Comparison of ENCODE assay signal across 8 cellular contexts in genomic region chr16:30067584-30067916, GRCh38. TPM values are rescaled to one million over a fixed set of nuclear protein-coding genes. Genes with fewer than 3 reads are reported as not detected.
DNase-seq lines count a peak whose midpoint lies in the region; ATAC-seq, FAIRE-seq and TF ChIP-seq lines count a peak whose summit lies in the region.
"Had no signal": no experiment of that assay in that cellular context is flagged by ENCODE, and none has a peak within 500 bp of the region (broad histone marks: within the 10 kb centered on the region; RNA-seq: fewer than 3 reads in every experiment).

No MANE protein-coding gene starts in this region.

- peaks cover 32% of the 10 kb centered on the region for H3K4me1 Mint-ChIP-seq in activated CD8-positive, alpha-beta T cell treated with anti-CD3 and anti-CD28 coated beads for 36 hours (ENCODE audit: low read depth)

- POLR2A ChIA-PET in activated CD8-positive, alpha-beta T cell treated with anti-CD3 and anti-CD28 coated beads for 36 hours (lab: Charles Lee), result interaction anchor here (0.6 to 6.3 kb wide), 6 partner anchors 10 to 665 kb away, joined by 4 to 83 read pairs (median 14); partner anchors contain the start of genes MAPK3, PPP4C and TBX6

- H3K27ac Mint-ChIP-seq in activated CD8-positive, alpha-beta T cell treated with anti-CD3 and anti-CD28 coated beads for 36 hours, result peak overlapping the region; percentile 100

- H3K4me3 Mint-ChIP-seq in activated CD8-positive, alpha-beta T cell treated with anti-CD3 and anti-CD28 coated beads for 36 hours, result peak overlapping the region; percentile 91

- peaks cover 81% of the 10 kb centered on the region for H3K36me3 Mint-ChIP-seq in activated CD8-positive, alpha-beta T cell treated with anti-CD3 and anti-CD28 coated beads for 36 hours (ENCODE audit: low read depth)

- no peaks in the 10 kb centered on the region for H3K27me3 ChIP-seq in HL-60 (ENCODE audit: insufficient read depth, poor library complexity, severe bottlenecking)
- H3K27me3 ChIP-seq in spleen (replicated peaks in 1 of 7), result no peaks in the 10 kb centered on the region

- no peak overlapping the region; the same call in 1 of the 2 replicates for H3K27ac ChIP-seq in HL-60 (replicated peaks)
- peak overlapping the region in 7 of 8 donors; percentile 27 to 100 (median 98) for H3K27ac ChIP-seq in spleen

- H3K27me3 Mint-ChIP-seq in activated CD8-positive, alpha-beta T cell treated with anti-CD3 and anti-CD28 coated beads for 36 hours, result no peaks in the 10 kb centered on the region

- H3K4me3 ChIP-seq in HL-60 (replicated peaks; ENCODE audit: insufficient read depth, low read length), result peak overlapping the region; percentile 98
- peak overlapping the region; percentile 92 for H3K4me3 ChIP-seq in fibroblast of villous mesenchyme (ENCODE audit: low read depth, low read length)
- H3K4me3 ChIP-seq in spleen, result peak overlapping the region in 6 of 8 donors; percentile 65 to 99 (median 90)

- WGBS in spleen, 5 donors, result 77 to 87% (median 81%) methylated on average over 6 of the region's 6 CpGs

- DNase-seq in HL-60 (ENCODE audit: low read depth in 1 of 2, low spot score in 1 of 2) (no peak), fibroblast of villous mesenchyme (ENCODE audit: low read depth) (no peak), spleen (no peak), urothelium cell line (ENCODE audit: low spot score) (no peak)
- no peak for DNase-seq in activated CD8-positive, alpha-beta T cell treated with anti-CD3 and anti-CD28 coated beads for 36 hours
- DNase-seq: KBM-7 had no signal

- CTCF ChIA-PET in activated CD8-positive, alpha-beta T cell treated with anti-CD3 and anti-CD28 coated beads for 36 hours (lab: Charles Lee), result interaction anchor here (1.4 to 3.2 kb wide), 6 partner anchors 9 to 35 kb away, joined by 3 to 14 read pairs (median 5); partner anchors contain the start of gene TBX6

- TF ChIP-seq POLR2A in spleen (IDR thresholded peaks at IDR 0.05), result no peak

- no peak for FAIRE-seq in urothelium cell line (lab: Jason Lieb, UNC)

- H3K36me3 ChIP-seq in spleen, result peaks cover 10 to 60% (median 57%) of the 10 kb centered on the region in 6 donors

- no peak for TF ChIP-seq CTCF in HL-60 (IDR thresholded peaks at IDR 0.05; ENCODE audit: insufficient read depth, low read length)
- TF ChIP-seq CTCF in activated CD8-positive, alpha-beta T cell treated with anti-CD3 and anti-CD28 coated beads for 36 hours (IDR thresholded peaks at IDR 0.05), result no peak
- TF ChIP-seq CTCF in fibroblast of villous mesenchyme (IDR thresholded peaks at IDR 0.05; ENCODE audit: insufficient read depth, low read depth, low read length), result no peak
- TF ChIP-seq CTCF in spleen (IDR thresholded peaks at IDR 0.05 in 8 of 11, conservative IDR thresholded peaks at IDR 0.05 in 3 of 11), result no peak

- intact Hi-C loops in activated CD8-positive, alpha-beta T cell treated with anti-CD3 and anti-CD28 coated beads for 36 hours (cut with micrococcal nuclease), result loop anchor here (10.0 kb wide), 1 partner anchor 307 kb away; the partner anchor contains the start of genes MYL11 and TBC1D10B
- intact Hi-C loops in spleen (cut with DNase I; ENCODE audit: low total_unique reads), result no loop called here

- H3K9me3 ChIP-seq in spleen, result no peaks in the 10 kb centered on the region

- H3K4me1 ChIP-seq in spleen, result peaks cover 33 to 78% (median 62%) of the 10 kb centered on the region in 6 donors

- H3K9me3 Mint-ChIP-seq in activated CD8-positive, alpha-beta T cell treated with anti-CD3 and anti-CD28 coated beads for 36 hours, result no peaks in the 10 kb centered on the region

- no peak for ATAC-seq in activated CD8-positive, alpha-beta T cell treated with anti-CD3 and anti-CD28 coated beads for 36 hours
- no peak for ATAC-seq in HG03095 (IDR thresholded peaks at IDR 0.05; ENCODE audit: unreplicated experiment)
- no peak for ATAC-seq in HG02623 (IDR thresholded peaks at IDR 0.05; ENCODE audit: unreplicated experiment)

RNA-seq across cellular contexts. Expression of gene ALDOA, which starts 2.0 kb away (rescaled TPM):
- total RNA-seq in activated CD8-positive, alpha-beta T cell treated with anti-CD3 and anti-CD28 coated beads for 36 hours, result 1,000 to 10,000 TPM; 3,042 to 3,081 TPM
- total RNA-seq in fibroblast of villous mesenchyme (545 and 622 TPM in 2 replicates), spleen (100 to 1,000 TPM; 579 to 880 (median 622) TPM)
- polyA plus RNA-seq in spleen, result 100 to 1,000 TPM; 424 to 551 (median 496) TPM

RNA-seq across cellular contexts. Expression of gene PPP4C, which starts 8.2 kb away (rescaled TPM):
- total RNA-seq in activated CD8-positive, alpha-beta T cell treated with anti-CD3 and anti-CD28 coated beads for 36 hours, result 100 to 1,000 TPM; 116 to 121 TPM
- total RNA-seq in fibroblast of villous mesenchyme (196 and 209 TPM in 2 replicates), spleen (10 to 100 TPM; 43.9 to 88.6 (median 74.8) TPM)
- 100 to 1,000 TPM in 1 of 3 donors, 10 to 100 TPM in 2; 73.0 to 128 (median 91.1) TPM for polyA plus RNA-seq in spleen

RNA-seq across cellular contexts. Expression of gene TBX6, which starts 24.2 kb away (rescaled TPM):
- total RNA-seq in activated CD8-positive, alpha-beta T cell treated with anti-CD3 and anti-CD28 coated beads for 36 hours, result 1 to 10 TPM; 2.5 TPM
- 0.32 and 0.43 TPM in 2 replicates for total RNA-seq in fibroblast of villous mesenchyme
- 1 to 10 TPM in 5 of 7 donors, under 1 TPM in 1, not detected in 1; 0.66 to 3.4 (median 2.2) TPM for total RNA-seq in spleen
- 1 to 10 TPM; 1.4 to 2.2 (median 1.6) TPM for polyA plus RNA-seq in spleen

RNA-seq across cellular contexts. Expression of gene YPEL3, which starts 28.5 kb away (rescaled TPM):
- 10 to 100 TPM; 17.7 to 19.5 TPM for total RNA-seq in activated CD8-positive, alpha-beta T cell treated with anti-CD3 and anti-CD28 coated beads for 36 hours
- 8.6 and 14.5 TPM in 2 replicates for total RNA-seq in fibroblast of villous mesenchyme
- 100 to 1,000 TPM; 108 to 208 (median 127) TPM for total RNA-seq in spleen
- 100 to 1,000 TPM; 152 to 234 (median 223) TPM for polyA plus RNA-seq in spleen

RNA-seq across cellular contexts. Expression of gene TLCD3B, which starts 36.5 kb away (rescaled TPM):
- 1 to 10 TPM; 3.5 to 3.6 TPM for total RNA-seq in activated CD8-positive, alpha-beta T cell treated with anti-CD3 and anti-CD28 coated beads for 36 hours
- total RNA-seq in fibroblast of villous mesenchyme (0.32 TPM in 1 of 2 replicates, not detected in the other), spleen (not detected)
- under 1 TPM in 2 of 3 donors, not detected in 1; 0.09 to 0.10 TPM for polyA plus RNA-seq in spleen
